8 cellular contexts compared by ENCODE assay signal in genomic region chr16:70429888-70430666, GRCh38. TPM values are rescaled to one million over a fixed set of nuclear protein-coding genes. Genes with fewer than 3 reads are reported as not detected.
A peak's percentile ranks its signal among the peaks of the same experiment; 100 is the strongest.
DNase-seq lines count a peak whose midpoint lies in the region; ATAC-seq, FAIRE-seq and TF ChIP-seq lines count a peak whose summit lies in the region.

No MANE protein-coding gene starts in this region.

- peaks cover 6% of the 10 kb centered on the region for H3K79me1 ChIP-seq in H1 (ENCODE audit: low read depth, low read length)

- peak overlapping the region; percentile 70 for H3K4me3 ChIP-seq in Loucy (ENCODE audit: low read length, poor library complexity, severe bottlenecking)
- H3K4me3 ChIP-seq in H1 (ENCODE audit: extremely low read depth in 1 of 4, insufficient read depth in 2 of 4, low read depth in 3 of 4, low read length in 4 of 4): no peak overlapping the region; a peak in 1 of 8 replicates
- peak overlapping the region in 1 of 8 donors; percentile 46 for H3K4me3 ChIP-seq in spleen

- ATAC-seq in GM21381 (IDR thresholded peaks at IDR 0.05; ENCODE audit: unreplicated experiment): no peak

- H3K9me2 ChIP-seq in Loucy (replicated peaks; ENCODE audit: low read depth, low read length): no peaks in the 10 kb centered on the region

- peak overlapping the region; percentile 85 for H4K5ac ChIP-seq in H1 (ENCODE audit: insufficient read length, low read depth, low read length)

- H4K91ac ChIP-seq in H1 (replicated peaks; ENCODE audit: insufficient read length, low read length): peak overlapping the region; percentile 97

- peaks cover 20% of the 10 kb centered on the region for H3K36me3 Mint-ChIP-seq in T-helper 1 cell treated with Interleukin-12 subunit alpha and Interleukin-12 subunit beta and Interleukin-4 antibody, amounts not matched to agents 30 μg/mL and 1 μg/mL, for 36 hours (ENCODE audit: low read depth)

- intact Hi-C loops in spleen (cut with DNase I; ENCODE audit: low total_unique reads): loop anchor here (10.0 kb wide), 1 partner anchor 45 kb away; no protein-coding TSS in a partner anchor

- no peak for FAIRE-seq in H1 (lab: Jason Lieb, UNC)

- no peaks in the 10 kb centered on the region for H3K23me2 ChIP-seq in H1 (ENCODE audit: low read depth, low read length)

- H3K27me3 ChIP-seq in Loucy (ENCODE audit: insufficient read depth, low read length, poor library complexity, severe bottlenecking): no peaks in the 10 kb centered on the region
- H3K27me3 ChIP-seq in H1 (replicated peaks in 1 of 4; ENCODE audit: control insufficient read depth in 3 of 4, extremely low read depth in 1 of 4, insufficient read depth in 3 of 4, low read length in 3 of 4): no peaks in the 10 kb centered on the region
- no peaks in the 10 kb centered on the region for H3K27me3 ChIP-seq in spleen (replicated peaks in 1 of 7)

- DNase-seq in T-helper 1 cell: no peak
- DNase-seq in H1 (ENCODE audit: low read depth in 1 of 2, low spot score in 2 of 2): no peak
- DNase-seq in spleen: no peak
- no peak for DNase-seq in GM20000 (ENCODE audit: low spot score)
- no peak for DNase-seq in OCI-M2 (lab: John Stamatoyannopoulos, UW; ENCODE audit: unreplicated experiment)

- no peak overlapping the region for H2AFZ ChIP-seq in Loucy (ENCODE audit: low read length)
- H2AFZ ChIP-seq in H1 (ENCODE audit: low read length): no peak overlapping the region

- peak overlapping the region; percentile 90 for H3K4me2 ChIP-seq in Loucy (ENCODE audit: low read depth, low read length, poor library complexity, severe bottlenecking)
- peak overlapping the region; percentile 44 to 45 for H3K4me2 ChIP-seq in H1 (ENCODE audit: insufficient read depth in 1 of 2, low read depth in 2 of 2, low read length in 2 of 2)

- TF ChIP-seq CTCF in Loucy (conservative IDR thresholded peaks at IDR 0.05; ENCODE audit: low read length) (no peak), H1 (IDR thresholded peaks at IDR 0.05; ENCODE audit: control extremely low read depth in 1 of 3, insufficient read depth in 1 of 3, low read depth in 1 of 3, low read length in 3 of 3) (no peak), spleen (IDR thresholded peaks at IDR 0.05 in 8 of 11, conservative IDR thresholded peaks at IDR 0.05 in 3 of 11) (no peak), GM20000 (IDR thresholded peaks at IDR 0.05; ENCODE audit: extremely low read depth, missing control alignments) (no peak)

- peak overlapping the region; percentile 84 for H3K27ac ChIP-seq in H1 (ENCODE audit: low read depth, low read length)
- H3K27ac ChIP-seq in spleen: peak overlapping the region; percentile 53 to 96 (median 90)

- no peak overlapping the region for H3K23ac ChIP-seq in H1 (ENCODE audit: insufficient read length)

- peak overlapping the region; percentile 94 for H2AK5ac ChIP-seq in H1 (ENCODE audit: low read depth, low read length)

- no peak for TF ChIP-seq RAD21 in H1 (IDR thresholded peaks at IDR 0.05 in 1 of 2, conservative IDR thresholded peaks at IDR 0.05 in 1 of 2; ENCODE audit: low read depth in 2 of 2, low read length in 2 of 2)

- H2BK12ac ChIP-seq in H1 (ENCODE audit: low read depth, low read length): peak overlapping the region; percentile 98

- TF ChIP-seq EP300 in H1 (IDR thresholded peaks at IDR 0.05; ENCODE audit: borderline replicate concordance in 1 of 2, low read depth in 2 of 2, low read length in 2 of 2): no peak

- peak overlapping the region; percentile 96 for H3K27ac Mint-ChIP-seq in T-helper 1 cell treated with Interleukin-12 subunit alpha and Interleukin-12 subunit beta and Interleukin-4 antibody, amounts not matched to agents 30 μg/mL and 1 μg/mL, for 36 hours

- H3K4me3 Mint-ChIP-seq in T-helper 1 cell treated with Interleukin-12 subunit alpha and Interleukin-12 subunit beta and Interleukin-4 antibody, amounts not matched to agents 30 μg/mL and 1 μg/mL, for 36 hours: peak overlapping the region; percentile 61

- H2BK120ac ChIP-seq in H1 (replicated peaks; ENCODE audit: low read depth, low read length): peak overlapping the region; percentile 76

- H3F3A ChIP-seq in Loucy (ENCODE audit: low read depth): 0 out of 2 replicates have a peak, but pooled peaks cover 3% of the 10 kb centered on the region

- TF ChIP-seq POLR2A in H1 (IDR thresholded peaks at IDR 0.05; ENCODE audit: control extremely low read depth in 1 of 2, low read depth in 2 of 2, low read length in 2 of 2) (no peak), spleen (IDR thresholded peaks at IDR 0.05) (no peak)

- H3K14ac ChIP-seq in H1 (ENCODE audit: insufficient read length): no peak overlapping the region

- POLR2A ChIA-PET in H1 (lab: Charles Lee; ENCODE audit: partially characterized antibody): interaction anchor here (0.9 to 3.7 kb wide), 2 partner anchors 12 to 50 kb away, joined by 3 to 17 read pairs; no protein-coding TSS in a partner anchor

- peak overlapping the region; percentile 78 for H3K56ac ChIP-seq in H1 (replicated peaks; ENCODE audit: insufficient read length, low read depth, low read length)

- H3K27me3 Mint-ChIP-seq in T-helper 1 cell treated with Interleukin-12 subunit alpha and Interleukin-12 subunit beta and Interleukin-4 antibody, amounts not matched to agents 30 μg/mL and 1 μg/mL, for 36 hours (ENCODE audit: low read depth): no peaks in the 10 kb centered on the region

- H2BK5ac ChIP-seq in H1 (ENCODE audit: low read depth, low read length): peak overlapping the region; percentile 97

- H3K18ac ChIP-seq in H1 (ENCODE audit: extremely low read depth, low read length): peak overlapping the region; percentile 12

- no peaks in the 10 kb centered on the region for H3K36me3 ChIP-seq in Loucy (ENCODE audit: insufficient read depth, low read length)
- H3K36me3 ChIP-seq in H1 (ENCODE audit: control insufficient read depth in 2 of 4, insufficient read depth in 4 of 4, low read length in 3 of 4): peaks cover 0 to 5% (median 0%) of the 10 kb centered on the region in 4 experiments; a peak in 3 of 8 replicates
- peaks cover 0 to 18% (median 0%) of the 10 kb centered on the region in 6 donors for H3K36me3 ChIP-seq in spleen

- no peaks in the 10 kb centered on the region for H3K9me3 Mint-ChIP-seq in T-helper 1 cell treated with Interleukin-12 subunit alpha and Interleukin-12 subunit beta and Interleukin-4 antibody, amounts not matched to agents 30 μg/mL and 1 μg/mL, for 36 hours

- CTCF ChIA-PET in H1 (lab: Charles Lee; ENCODE audit: partially characterized antibody): interaction anchor here (0.6 to 1.0 kb wide), 5 partner anchors 23 to 50 kb away, joined by 3 to 8 read pairs (median 3); no protein-coding TSS in a partner anchor

- peak overlapping the region; percentile 99; the same call in 1 of the 2 replicates for H2BK15ac ChIP-seq in H1 (ENCODE audit: low read length)

- H3K9ac ChIP-seq in Loucy (ENCODE audit: low read depth, low read length, poor library complexity, severe bottlenecking) (peak overlapping the region; percentile 81), H1 (replicated peaks in 1 of 4; ENCODE audit: extremely low read depth in 1 of 4, low read depth in 3 of 4, low read length in 3 of 4) (peak overlapping the region in 2 of 4 experiments; percentile 48 to 56; a peak in 3 of 7 replicates)

- peak overlapping the region; percentile 96 for H3K4ac ChIP-seq in H1 (replicated peaks; ENCODE audit: insufficient read length, low read depth, low read length)

- H4K20me1 ChIP-seq in Loucy (ENCODE audit: insufficient read depth, low read length, poor library complexity, severe bottlenecking) (no peaks in the 10 kb centered on the region), H1 (replicated peaks in 1 of 2; ENCODE audit: control insufficient read depth in 1 of 2, insufficient read depth in 2 of 2, low read length in 2 of 2) (no peaks in the 10 kb centered on the region)

- H3K4me1 ChIP-seq in Loucy (ENCODE audit: insufficient read depth, low read length, poor library complexity, severe bottlenecking) (peaks cover 62% of the 10 kb centered on the region), H1 (replicated peaks in 1 of 4; ENCODE audit: control insufficient read depth in 3 of 4, insufficient read depth in 4 of 4, low read length in 3 of 4) (peaks cover 29 to 40% (median 34%) of the 10 kb centered on the region in 4 experiments), spleen (peaks cover 64 to 100% (median 85%) of the 10 kb centered on the region in 6 donors)

- peak overlapping the region; percentile 92 for H2BK20ac ChIP-seq in H1 (ENCODE audit: low read length)

- H3K79me2 ChIP-seq in Loucy (ENCODE audit: insufficient read depth, low read length): peaks cover 76% of the 10 kb centered on the region
- H3K79me2 ChIP-seq in H1 (ENCODE audit: control insufficient read depth in 1 of 2, insufficient read depth in 2 of 2, low read length in 2 of 2): peaks cover 0 to 67% of the 10 kb centered on the region in 2 experiments; a peak in 3 of 4 replicates

- H3K9me3 ChIP-seq in Loucy (ENCODE audit: insufficient read depth, low read depth, low read length) (no peaks in the 10 kb centered on the region), H1 (ENCODE audit: insufficient read depth in 2 of 2, low read depth in 1 of 2, low read length in 1 of 2) (no peaks in the 10 kb centered on the region), spleen (no peaks in the 10 kb centered on the region)

- H4K8ac ChIP-seq in H1 (ENCODE audit: extremely low read depth, insufficient read depth, low read length): peak overlapping the region; percentile 83; the same call in 1 of the 2 replicates

- WGBS in H1 (ENCODE audit: extremely low coverage in 1 of 2, insufficient coverage in 1 of 2, insufficient read length in 1 of 2, insufficient replicate concordance in 2 of 2, low coverage in 1 of 2, low lambda C conversion rate in 2 of 2, missing lambda C conversion rate in 1 of 2), 2 experiments: 79% methylated on average over 5 of the region's 5 CpGs; no CpG with 5 or more reads in 1 of the 2 experiments
- 43 to 67% (median 53%) methylated on average over 5 of the region's 5 CpGs for WGBS in spleen, 5 donors

- peaks cover 47% of the 10 kb centered on the region for H3K4me1 Mint-ChIP-seq in T-helper 1 cell treated with Interleukin-12 subunit alpha and Interleukin-12 subunit beta and Interleukin-4 antibody, amounts not matched to agents 30 μg/mL and 1 μg/mL, for 36 hours (ENCODE audit: low read depth)

RNA-seq across cellular contexts. Expression of gene ST3GAL2, which starts 8.8 kb away (rescaled TPM):
- total RNA-seq in H1 (2021; fragmentation: NEBNext Ultra II Directional; extraction: Animal tissue kit (Norgen Biotek cat#: 25700)): 39.3 and 39.7 TPM in 2 replicates
- polyA plus RNA-seq in H1 (2011; rRNA removed) (14.4 and 30.5 TPM in 2 replicates), spleen (10 to 100 TPM in 1 of 3 donors, 1 to 10 TPM in 2; 5.2 to 16.5 (median 7.2) TPM)
- polyA plus RNA-seq in H1 (2011; cell fraction: cytosol; rRNA removed): 16.9 TPM
- 28.1 TPM for polyA plus RNA-seq in H1 (2011; cell fraction: nucleus; rRNA removed)
- 19.3 to 24.6 TPM (median 22.0 TPM) in 4 replicates for polyA plus RNA-seq in H1 (2012, experiment 1 of 2)
- 19.9 TPM for polyA plus RNA-seq in H1 (2012, experiment 2 of 2)
- 26.7 TPM for polyA plus RNA-seq in H1 (2013, experiment 1 of 2)
- 27.0 TPM for polyA plus RNA-seq in H1 (2013, experiment 2 of 2)
- polyA minus RNA-seq in H1 (2011; rRNA and poly(A)+ RNA removed): 33.4 and 49.9 TPM in 2 replicates
- polyA minus RNA-seq in H1 (2011; cell fraction: cytosol; rRNA and poly(A)+ RNA removed): 43.4 TPM
- polyA minus RNA-seq in H1 (2011; cell fraction: nucleus; rRNA and poly(A)+ RNA removed): 43.8 TPM
- 10 to 100 TPM; 33.1 to 66.9 (median 48.1) TPM for total RNA-seq in spleen

RNA-seq across cellular contexts. Expression of gene FCSK, which starts 24.3 kb away (rescaled TPM):
- 3.4 and 4.6 TPM in 2 replicates for total RNA-seq in H1 (2021; fragmentation: NEBNext Ultra II Directional; extraction: Animal tissue kit (Norgen Biotek cat#: 25700))
- 5.1 and 5.5 TPM in 2 replicates for polyA plus RNA-seq in H1 (2011; rRNA removed)
- polyA plus RNA-seq in H1 (2011; cell fraction: cytosol; rRNA removed): 4.4 TPM
- polyA plus RNA-seq in H1 (2011; cell fraction: nucleus; rRNA removed): 16.1 TPM
- 4.1 to 5.8 TPM (median 4.7 TPM) in 4 replicates for polyA plus RNA-seq in H1 (2012, experiment 1 of 2)
- 3.7 TPM for polyA plus RNA-seq in H1 (2012, experiment 2 of 2)
- 2.4 TPM for polyA plus RNA-seq in H1 (2013, experiment 1 of 2)
- polyA plus RNA-seq in H1 (2013, experiment 2 of 2): 2.2 TPM
- 3.7 and 3.9 TPM in 2 replicates for polyA minus RNA-seq in H1 (2011; rRNA and poly(A)+ RNA removed)
- polyA minus RNA-seq in H1 (2011; cell fraction: cytosol; rRNA and poly(A)+ RNA removed): 5.1 TPM
- polyA minus RNA-seq in H1 (2011; cell fraction: nucleus; rRNA and poly(A)+ RNA removed): 3.6 TPM
- total RNA-seq in spleen: 10 to 100 TPM; 20.8 to 31.9 (median 27.1) TPM
- 10 to 100 TPM in 2 of 3 donors, 1 to 10 TPM in 1; 8.1 to 18.6 (median 16.7) TPM for polyA plus RNA-seq in spleen
